Comparison of ENCODE assay signal across 10 cellular contexts in the genomic region with DNA sequence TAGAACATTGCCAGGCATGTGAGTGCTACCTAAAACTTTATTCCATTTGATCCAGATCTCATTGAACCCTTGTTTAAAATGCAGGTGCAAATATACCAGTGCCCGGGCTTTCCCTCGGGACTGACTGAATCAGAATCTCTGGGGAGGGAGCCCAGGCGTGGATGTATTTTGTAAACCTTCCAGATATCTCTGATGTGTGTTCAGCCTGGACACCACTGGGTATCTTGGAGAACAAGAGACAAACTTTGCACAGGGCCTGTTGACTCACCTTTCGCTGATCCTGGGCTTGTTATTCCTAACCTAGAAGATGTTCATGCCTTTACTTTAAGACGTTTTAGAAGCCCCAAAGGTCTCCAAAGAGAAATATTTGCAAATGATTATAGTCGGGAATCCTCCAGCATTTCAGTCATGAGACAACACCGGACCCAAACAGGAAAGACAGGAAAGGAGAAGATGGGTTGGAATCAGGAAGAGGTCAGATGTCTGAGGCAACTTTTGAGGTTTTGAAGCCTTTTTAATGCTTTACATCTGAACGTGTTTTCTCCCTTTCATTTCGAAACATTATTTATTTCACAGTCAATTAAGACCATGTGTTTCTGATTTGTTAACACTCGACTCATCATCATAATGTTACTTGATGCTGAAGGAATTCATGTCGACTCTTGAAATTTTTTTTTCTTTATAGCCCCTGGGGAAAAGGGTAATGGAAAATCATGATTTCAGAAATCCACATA.
A peak's percentile ranks its signal among the peaks of the same experiment; 100 is the strongest.
DNase-seq lines count a peak whose midpoint lies in the region; ATAC-seq and TF ChIP-seq lines count a peak whose summit lies in the region.
"Had no signal": no experiment of that assay in that cellular context is flagged by ENCODE, and none has a peak within 500 bp of the region (broad histone marks: within the 10 kb centered on the region; RNA-seq: fewer than 3 reads in every experiment).

No MANE protein-coding gene starts in this region.

- H3F3A ChIP-seq in Loucy (ENCODE audit: low read depth) = no peaks in the 10 kb centered on the region

- H4K20me1 ChIP-seq in BLaER1 treated with 17β-estradiol and CSF1 and Interleukin-3, amounts not matched to agents 10 nM and 100 nM = no peaks in the 10 kb centered on the region
- no peaks in the 10 kb centered on the region for H4K20me1 ChIP-seq in Loucy (ENCODE audit: insufficient read depth, low read length, poor library complexity, severe bottlenecking)

- CTCF ChIA-PET in RWPE1 (lab: Yijun Ruan, JAX) = no interaction called here

- intact Hi-C loops in psoas muscle (cut with DNase I) = no loop called here

- DNase-seq in epidermal melanocyte (ENCODE audit: insufficient read length, low spot score) = peak; percentile 61
- DNase-seq in psoas muscle = no peak
- DNase-seq in RWPE1 (ENCODE audit: low spot score) = no peak
- no peak for DNase-seq in H7
- DNase-seq: mucosa of descending colon had no signal

- H3K9me3 ChIP-seq in BLaER1 treated with 17β-estradiol and CSF1 and Interleukin-3, amounts not matched to agents 10 nM and 100 nM (replicated peaks in 1 of 11) = no peaks in the 10 kb centered on the region
- no peaks in the 10 kb centered on the region for H3K9me3 ChIP-seq in Loucy (ENCODE audit: insufficient read depth, low read depth, low read length)
- no peaks in the 10 kb centered on the region for H3K9me3 ChIP-seq in psoas muscle
- H3K9me3 ChIP-seq: mucosa of descending colon had no signal

- H3K27me3 ChIP-seq in BLaER1 treated with 17β-estradiol and CSF1 and Interleukin-3, amounts not matched to agents 10 nM and 100 nM = 0 out of 22 replicates have a peak, but pooled peaks cover 0 to 4% (median 0%) of the 10 kb centered on the region in 11 experiments
- H3K27me3 ChIP-seq in Loucy (ENCODE audit: insufficient read depth, low read length, poor library complexity, severe bottlenecking) = no peaks in the 10 kb centered on the region
- no peaks in the 10 kb centered on the region for H3K27me3 ChIP-seq in psoas muscle (ENCODE audit: insufficient read depth in 3 of 3, low read length in 2 of 3)
- H3K27me3 ChIP-seq in H7 (ENCODE audit: control insufficient read depth, insufficient read depth, low read length) = no peaks in the 10 kb centered on the region

- H3K4me3 ChIP-seq in BLaER1 treated with 17β-estradiol and CSF1 and Interleukin-3, amounts not matched to agents 10 nM and 100 nM = peak overlapping the region in 3 of 10 experiments; percentile 0 to 35 (median 4); a peak in 4 of 20 replicates
- H3K4me3 ChIP-seq in Loucy (ENCODE audit: low read length, poor library complexity, severe bottlenecking) = no peak overlapping the region
- H3K4me3 ChIP-seq in psoas muscle = no peak overlapping the region
- H3K4me3 ChIP-seq in H7 (ENCODE audit: insufficient read depth, low read depth, low read length) = no peak overlapping the region
- H3K4me3 ChIP-seq: mucosa of descending colon had no signal

- H2AFZ ChIP-seq in Loucy (ENCODE audit: low read length) = no peak overlapping the region

- H3K27ac ChIP-seq in BLaER1 treated with 17β-estradiol and CSF1 and Interleukin-3, amounts not matched to agents 10 nM and 100 nM = peak overlapping the region; percentile 25 to 73 (median 60); a peak in 20 of 22 replicates
- H3K27ac ChIP-seq in psoas muscle (peak overlapping the region; percentile 43), RWPE1 (no peak overlapping the region)

- POLR2A ChIA-PET in RWPE1 (lab: Yijun Ruan, JAX; ENCODE audit: low non-redundant PET) = no interaction called here

- ATAC-seq in psoas muscle (peak in 1 of 4 donors; percentile 21), GM18907 (IDR thresholded peaks at IDR 0.05; ENCODE audit: unreplicated experiment) (no peak), HG03457 (IDR thresholded peaks at IDR 0.05; ENCODE audit: unreplicated experiment) (no peak)
- ATAC-seq: esophagus mucosa, mucosa of descending colon had no signal

- WGBS in psoas muscle, 3 donors = 36 to 57% (median 43%) methylated on average over 11 of the region's 11 CpGs

- peaks cover 47 to 63% (median 55%) of the 10 kb centered on the region in 10 experiments for H3K4me1 ChIP-seq in BLaER1 treated with 17β-estradiol and CSF1 and Interleukin-3, amounts not matched to agents 10 nM and 100 nM
- H3K4me1 ChIP-seq in Loucy (ENCODE audit: insufficient read depth, low read length, poor library complexity, severe bottlenecking) (peaks cover 40% of the 10 kb centered on the region), psoas muscle (peaks cover 30% of the 10 kb centered on the region)

- H3K79me2 ChIP-seq in Loucy (ENCODE audit: insufficient read depth, low read length) = no peaks in the 10 kb centered on the region

- peak overlapping the region in 8 of 11 experiments; percentile 22 to 53 (median 38); a peak in 9 of 22 replicates for H3K9ac ChIP-seq in BLaER1 treated with 17β-estradiol and CSF1 and Interleukin-3, amounts not matched to agents 10 nM and 100 nM
- H3K9ac ChIP-seq in Loucy (ENCODE audit: low read depth, low read length, poor library complexity, severe bottlenecking) = peak overlapping the region; percentile 12

- TF ChIP-seq CTCF in Loucy (conservative IDR thresholded peaks at IDR 0.05; ENCODE audit: low read length) (no peak), psoas muscle (IDR thresholded peaks at IDR 0.05) (no peak), RWPE1 (conservative IDR thresholded peaks at IDR 0.05; ENCODE audit: low read depth) (no peak)

- H3K4me2 ChIP-seq in BLaER1 treated with 17β-estradiol and CSF1 and Interleukin-3, amounts not matched to agents 10 nM and 100 nM = peak overlapping the region; percentile 66 to 90 (median 81)
- H3K4me2 ChIP-seq in Loucy (ENCODE audit: low read depth, low read length, poor library complexity, severe bottlenecking) = peak overlapping the region; percentile 22

- peaks cover 0 to 5% (median 0%) of the 10 kb centered on the region in 11 experiments; a peak in 1 of 22 replicates for H3K36me3 ChIP-seq in BLaER1 treated with 17β-estradiol and CSF1 and Interleukin-3, amounts not matched to agents 10 nM and 100 nM
- H3K36me3 ChIP-seq in Loucy (ENCODE audit: insufficient read depth, low read length) = no peaks in the 10 kb centered on the region; the same call in 1 of the 2 replicates
- no peaks in the 10 kb centered on the region for H3K36me3 ChIP-seq in psoas muscle (ENCODE audit: insufficient read depth in 1 of 2, low read depth in 1 of 2)
- H3K36me3 ChIP-seq in H7 (replicated peaks; ENCODE audit: control insufficient read depth, insufficient read depth, low read length) = no peaks in the 10 kb centered on the region

- no peaks in the 10 kb centered on the region for H3K9me2 ChIP-seq in Loucy (replicated peaks; ENCODE audit: low read depth, low read length)
